7 cellular contexts compared by ENCODE assay signal in the genomic region with DNA sequence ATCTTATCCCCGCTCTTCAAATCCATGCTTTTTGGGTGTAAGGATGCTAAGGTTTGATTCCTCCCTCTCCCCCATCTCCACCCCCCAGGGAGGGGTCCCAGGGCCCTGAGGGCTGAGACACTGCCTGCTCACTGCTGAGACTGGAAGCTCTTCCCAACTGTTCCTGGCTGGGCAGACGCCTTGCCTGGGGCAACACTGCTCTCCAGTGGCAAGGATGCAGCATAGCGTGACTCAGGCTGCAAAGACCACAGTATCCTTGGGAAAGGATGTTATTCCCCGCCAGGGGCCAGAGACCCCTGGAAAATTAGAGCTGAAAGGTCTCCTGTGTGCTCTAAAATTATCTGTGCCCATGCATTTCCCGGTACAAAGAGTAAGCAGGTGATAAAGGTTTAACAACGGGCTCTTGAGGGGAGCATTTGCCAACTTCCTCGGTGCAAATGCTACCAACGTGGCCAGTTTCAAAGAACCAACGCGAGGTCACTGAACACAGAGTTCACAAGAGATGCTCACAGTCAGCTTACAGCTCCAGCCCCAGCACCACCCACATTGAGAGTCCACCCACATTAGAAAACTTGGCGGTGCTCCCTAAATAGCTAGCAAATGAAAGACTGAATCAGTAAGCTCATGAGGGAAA.
DNase-seq lines count a peak whose midpoint lies in the region; ATAC-seq, FAIRE-seq and TF ChIP-seq lines count a peak whose summit lies in the region.

No MANE protein-coding gene starts in this region.

- no peak overlapping the region for H3K4me3 ChIP-seq in mammary epithelial cell (replicated peaks in 1 of 3; ENCODE audit: insufficient read depth in 1 of 3, low read depth in 2 of 3, low read length in 3 of 3)

- no peak overlapping the region for H3K4me3 Mint-ChIP-seq in CD14-positive monocyte

- H3K9me3 ChIP-seq in mammary epithelial cell (replicated peaks; ENCODE audit: insufficient read depth, low read length), result no peaks in the 10 kb centered on the region

- ATAC-seq in left colon (peak; percentile 65), HG03175 (IDR thresholded peaks at IDR 0.05; ENCODE audit: unreplicated experiment) (no peak)

- no peaks in the 10 kb centered on the region for H3K4me1 ChIP-seq in mammary epithelial cell (ENCODE audit: insufficient read depth, low read length)

- BruUV-seq in mammary epithelial cell (replicated peaks; lab: Mats Ljungman, UMichigan), result no TSS peak

- no peak overlapping the region for H3K4me2 ChIP-seq in mammary epithelial cell (ENCODE audit: insufficient read depth, low read depth, low read length)

- H3K4me1 Mint-ChIP-seq in CD14-positive monocyte, result no peaks in the 10 kb centered on the region

- intact Hi-C loops in mammary epithelial cell (cut with micrococcal nuclease), result loop anchor here (2.0 to 5.0 kb wide), 3 partner anchors 345 to 1023 kb away; no protein-coding TSS in a partner anchor
- intact Hi-C loops in left colon (cut with DNase I, micrococcal nuclease), result loop anchor here in 1 of 2 donors (10.0 kb wide), 3 partner anchors 273 to 1023 kb away; a partner anchor contains a TSS
- intact Hi-C loops in CD14-positive monocyte (cut with micrococcal nuclease), result loop anchor here (10.0 kb wide), 2 partner anchors 703 to 1023 kb away; a partner anchor contains a TSS

- in situ Hi-C loops in GM13977 (cut with MboI; ENCODE audit: low pct_unique_long_range_greater_than_20kb, low sequenced_read_pairs, unreplicated experiment), result loop anchor here (25.0 kb wide), 2 partner anchors 255 to 705 kb away; a partner anchor contains a TSS
- in situ Hi-C loops in mammary epithelial cell (cut with MboI; ENCODE audit: low sequenced_read_pairs in 2 of 2), result loop anchor here (5.0 to 25.0 kb wide), 3 partner anchors 280 to 700 kb away; a partner anchor contains a TSS

- CTCF ChIA-PET in mammary epithelial cell (lab: Charles Lee; ENCODE audit: low non-redundant PET), result interaction anchor here (0.5 to 0.8 kb wide), 6 partner anchors 79 to 1610 kb away, joined by 3 to 10 read pairs (median 4); no protein-coding TSS in a partner anchor

- H3K27me3 Mint-ChIP-seq in CD14-positive monocyte (ENCODE audit: low read depth in 3 of 3), result peaks cover 5 to 25% (median 14%) of the 10 kb centered on the region in 3 donors

- no peaks in the 10 kb centered on the region for H3K36me3 Mint-ChIP-seq in CD14-positive monocyte

- H3K79me2 ChIP-seq in mammary epithelial cell (ENCODE audit: insufficient read depth, low read length), result no peaks in the 10 kb centered on the region

- H3K27ac Mint-ChIP-seq in CD14-positive monocyte, result peak overlapping the region in 1 of 7 donors; percentile 2

- H3K27ac ChIP-seq in mammary epithelial cell (ENCODE audit: insufficient read depth, low read depth, low read length), result no peak overlapping the region

- H3K36me3 ChIP-seq in mammary epithelial cell (ENCODE audit: insufficient read depth, low read length), result no peaks in the 10 kb centered on the region

- 16% methylated on average over 11 of the region's 11 CpGs for WGBS in mammary epithelial cell (ENCODE audit: low coverage, missing lambda C conversion rate)

- DNase-seq in GM13977 (ENCODE audit: low spot score) (no peak), NCI-H2227 treated with DMSO at 0.1 percent for 48 hours (lab: John Stamatoyannopoulos, UW) (peak; percentile 60), mammary epithelial cell (peak; percentile 29), left colon (no peak), urothelium cell line (ENCODE audit: low spot score) (peak; percentile 79), CD14-positive monocyte (ENCODE audit: low spot score) (no peak)

- no peak overlapping the region for H3K9ac ChIP-seq in mammary epithelial cell (ENCODE audit: insufficient read depth, low read length)

- TF ChIP-seq CTCF in GM13977 (IDR thresholded peaks at IDR 0.05; ENCODE audit: extremely low read depth, insufficient read depth, missing control alignments) (peak; percentile 67), mammary epithelial cell (conservative IDR thresholded peaks at IDR 0.05 in 1 of 2, IDR thresholded peaks at IDR 0.05 in 1 of 2; ENCODE audit: extremely low read depth in 1 of 2, insufficient read depth in 1 of 2, low read depth in 1 of 2, low read length in 2 of 2) (peak; percentile 63 to 85), CD14-positive monocyte (IDR thresholded peaks at IDR 0.05) (no peak)

- H2AFZ ChIP-seq in mammary epithelial cell (ENCODE audit: low read depth, low read length), result no peak overlapping the region

- H3K27me3 ChIP-seq in mammary epithelial cell (ENCODE audit: insufficient read depth, low read length), result peaks cover 1% of the 10 kb centered on the region

- H3K9me3 Mint-ChIP-seq in CD14-positive monocyte, result peaks cover 0 to 4% (median 0%) of the 10 kb centered on the region in 7 donors

- dilution Hi-C loops in mammary epithelial cell (cut with HindIII; ENCODE audit: low sequenced_read_pairs), result no loop called here

- peak; percentile 78 for FAIRE-seq in urothelium cell line (lab: Jason Lieb, UNC)

- no peaks in the 10 kb centered on the region for H4K20me1 ChIP-seq in mammary epithelial cell (ENCODE audit: insufficient read depth, low read length)

Comparison
In these comparisons a context has a peak if more than half of its experiments do, and no peak if none do; other contexts are left out.
1. DNase-seq: peak in NCI-H2227 treated with DMSO at 0.1 percent for 48 hours (single experiment), mammary epithelial cell (single experiment) and urothelium cell line (single experiment); none in GM13977 (single experiment), left colon (0 of 2) and CD14-positive monocyte (single experiment).